28 cellular contexts compared by ENCODE assay signal in the genomic region with DNA sequence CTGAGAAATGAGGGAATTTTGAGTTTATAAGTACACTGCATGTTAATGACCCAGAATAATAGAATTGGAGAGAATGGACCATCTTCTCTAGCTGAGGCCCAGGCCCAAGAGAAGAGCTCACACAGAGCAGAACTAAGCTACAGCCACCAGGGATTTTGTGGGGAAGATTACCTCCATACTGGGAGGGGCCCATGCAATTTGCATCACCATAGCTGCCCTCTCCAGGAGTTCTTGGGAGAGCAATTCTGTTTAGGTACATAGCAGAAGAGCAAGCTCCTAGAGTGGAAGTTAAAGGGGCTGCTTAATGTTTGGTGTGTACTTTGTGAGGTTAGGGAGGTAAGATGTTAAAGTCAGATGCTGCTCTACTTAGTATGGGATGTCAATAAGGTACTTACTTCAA.
"Had no signal": no experiment of that assay in that cellular context is flagged by ENCODE, and none has a peak within 500 bp of the region (broad histone marks: within the 10 kb centered on the region; RNA-seq: fewer than 3 reads in every experiment).

No MANE protein-coding gene starts in this region.

- H3K36me3 ChIP-seq: brain microvascular endothelial cell, cardiac muscle cell, Peyer's patch, SJCRH30 had no signal

- DNase-seq: activated CD4-positive, alpha-beta T cell treated with anti-CD3 and anti-CD28 coated beads for 4 hours; activated CD4-positive, alpha-beta T cell treated with anti-CD3 and anti-CD28 coated beads, Interleukin-2, amount 50 U/mL, for 4 hours; activated CD8-positive, alpha-beta memory T cell treated with anti-CD3 and anti-CD28 coated beads, Interleukin-2, amount 50 U/mL, for 48 hours; activated CD8-positive, alpha-beta T cell treated with anti-CD3 and anti-CD28 coated beads, Interleukin-2, amount 10 ng/mL, durations not matched to agents 7 days and 5 days; activated gamma-delta T cell; activated naive CD4-positive, alpha-beta T cell treated with anti-CD3 and anti-CD28 coated beads for 36 hours; activated T-cell treated with anti-CD3 and anti-CD28 coated beads, Interleukin-2, amount 50 U/mL, for 1 hour; brain microvascular endothelial cell; Kasumi-1; KBM-7; NCI-H146; NCI-H1930; NCI-H2171; NCI-H2227 treated with DMSO at 0.1 percent for 48 hours; NCI-H446 treated with DMSO at 0.1 percent for 48 hours; NCI-H524 treated with DMSO at 0.1 percent for 48 hours; NCI-H774; NK-92 treated with Interleukin-12 subunit alpha and Interleukin-12 subunit beta, amount 100 ng/mL, for 24 hours; Peyer's patch; Right ventricle myocardium superior; SJCRH30; SK-N-SH; T-helper 1 cell had no signal

- H3K9ac ChIP-seq: SK-N-SH had no signal

- ATAC-seq: activated CD8-positive, alpha-beta T cell treated with anti-CD3 and anti-CD28 coated beads, Interleukin-2, amount 10 ng/mL, durations not matched to agents 7 days and 5 days had no signal

- H3K9me3 Mint-ChIP-seq: activated naive CD4-positive, alpha-beta T cell treated with anti-CD3 and anti-CD28 coated beads for 36 hours; activated T-helper 1 cell treated with anti-CD3 and anti-CD28 coated beads, Interleukin-12 subunit alpha, Interleukin-12 subunit beta, Interleukin-2, Interleukin-4 antibody, amounts not matched to agents 30 ng/mL and 10 ng/mL and 1 ng/mL, durations not matched to agents 14 hours and 24 hours and 36 hours had no signal

- H3K4me3 Mint-ChIP-seq: activated CD8-positive, alpha-beta T cell treated with anti-CD3 and anti-CD28 coated beads, Interleukin-2, amount 10 ng/mL, durations not matched to agents 7 days and 5 days; activated naive CD4-positive, alpha-beta T cell treated with anti-CD3 and anti-CD28 coated beads for 36 hours; activated naive CD8-positive, alpha-beta T cell; activated T-helper 1 cell treated with anti-CD3 and anti-CD28 coated beads, Interleukin-12 subunit alpha, Interleukin-12 subunit beta, Interleukin-2, Interleukin-4 antibody, amounts not matched to agents 30 ng/mL and 10 ng/mL and 1 ng/mL, durations not matched to agents 14 hours and 24 hours and 36 hours had no signal

- H3K4me3 ChIP-seq: cardiac muscle cell, Peyer's patch, SJCRH30 had no signal

- H3K27ac Mint-ChIP-seq: activated CD8-positive, alpha-beta T cell treated with anti-CD3 and anti-CD28 coated beads, Interleukin-2, amount 10 ng/mL, durations not matched to agents 7 days and 5 days; activated naive CD4-positive, alpha-beta T cell treated with anti-CD3 and anti-CD28 coated beads for 36 hours; activated naive CD8-positive, alpha-beta T cell; activated T-helper 1 cell treated with anti-CD3 and anti-CD28 coated beads, Interleukin-12 subunit alpha, Interleukin-12 subunit beta, Interleukin-2, Interleukin-4 antibody, amounts not matched to agents 30 ng/mL and 10 ng/mL and 1 ng/mL, durations not matched to agents 14 hours and 24 hours and 36 hours had no signal

- H3K9me3 ChIP-seq: Peyer's patch, SJCRH30, SK-N-SH had no signal

- H3K4me2 ChIP-seq: SK-N-SH had no signal

- H3K27ac ChIP-seq: brain microvascular endothelial cell, cardiac muscle cell, Peyer's patch, RWPE1, SJCRH30, VCaP had no signal

- H3K4me1 ChIP-seq: Peyer's patch, SJCRH30 had no signal

- H3K36me3 Mint-ChIP-seq: activated naive CD8-positive, alpha-beta T cell had no signal

- H3K27me3 ChIP-seq: brain microvascular endothelial cell, cardiac muscle cell, Peyer's patch, SJCRH30 had no signal
